In genomic region chr1:17190526-17190995, GRCh38 we compare ENCODE assay signal across 21 cellular contexts. TPM values are rescaled to one million over a fixed set of nuclear protein-coding genes. Genes with fewer than 3 reads are reported as not detected.
DNase-seq lines count a peak whose midpoint lies in the region; ATAC-seq, FAIRE-seq and TF ChIP-seq lines count a peak whose summit lies in the region.
"Had no signal": no experiment of that assay in that cellular context is flagged by ENCODE, and none has a peak within 500 bp of the region (broad histone marks: within the 10 kb centered on the region; RNA-seq: fewer than 3 reads in every experiment).

No MANE protein-coding gene starts in this region.

- ATAC-seq in foreskin keratinocyte = no peak
- ATAC-seq in HG03439 (IDR thresholded peaks at IDR 0.05; ENCODE audit: unreplicated experiment) = no peak
- no peak for ATAC-seq in HG03565 (IDR thresholded peaks at IDR 0.05; ENCODE audit: unreplicated experiment)
- ATAC-seq in pancreas = no peak
- ATAC-seq: activated naive CD8-positive, alpha-beta T cell treated with anti-CD3 and anti-CD28 coated beads, Interleukin-2, amount 50 U/mL, for 24 hours; effector memory CD8-positive, alpha-beta T cell had no signal

- H4K20me1 ChIP-seq in astrocyte (ENCODE audit: insufficient read depth, low read length) = no peaks in the 10 kb centered on the region

- H3K36me3 ChIP-seq in astrocyte (ENCODE audit: insufficient read depth, low read length) = no peaks in the 10 kb centered on the region
- H3K36me3 ChIP-seq in pancreas = no peaks in the 10 kb centered on the region
- H3K36me3 ChIP-seq: BE2C, cardiac muscle cell, right atrium auricular region, vagina had no signal

- peak overlapping the region; percentile 65 for H3K9ac ChIP-seq in astrocyte (ENCODE audit: low read length)

- H3K79me2 ChIP-seq in astrocyte (ENCODE audit: insufficient read depth, low read length) = no peaks in the 10 kb centered on the region

- H3K27ac ChIP-seq in astrocyte (ENCODE audit: low read depth, low read length) = peak overlapping the region; percentile 85
- H3K27ac ChIP-seq in foreskin keratinocyte = peak overlapping the region; percentile 89
- peak overlapping the region in 14 of 21 experiments; percentile 1 to 84 (median 66) for H3K27ac ChIP-seq in skin epidermis
- no peak overlapping the region for H3K27ac ChIP-seq in pancreas
- H3K27ac ChIP-seq: cardiac muscle cell, right atrium auricular region, vagina had no signal

- peak overlapping the region; percentile 66 for H3K4me2 ChIP-seq in astrocyte (ENCODE audit: low read length)

- H3K9me3 Mint-ChIP-seq in HFFc6 (peaks cover 15% of the 10 kb centered on the region), astrocyte (ENCODE audit: unreplicated experiment) (peaks cover 11% of the 10 kb centered on the region)

- no peaks in the 10 kb centered on the region for H3K27me3 ChIP-seq in astrocyte (ENCODE audit: insufficient read depth, low read length)
- H3K27me3 ChIP-seq in foreskin keratinocyte = no peaks in the 10 kb centered on the region
- no peaks in the 10 kb centered on the region for H3K27me3 ChIP-seq in pancreas
- H3K27me3 ChIP-seq: BE2C, cardiac muscle cell, right atrium auricular region, vagina had no signal

- peaks cover 79% of the 10 kb centered on the region for H3K4me1 Mint-ChIP-seq in HFFc6 (ENCODE audit: low read depth)
- peaks cover 29% of the 10 kb centered on the region for H3K4me1 Mint-ChIP-seq in astrocyte (ENCODE audit: low read depth, unreplicated experiment)

- H3K9me3 ChIP-seq in astrocyte (ENCODE audit: insufficient read depth, low read depth, low read length) (peaks cover 3% of the 10 kb centered on the region), pancreas (no peaks in the 10 kb centered on the region)
- H3K9me3 ChIP-seq: BE2C, vagina had no signal

- H3K4me3 Mint-ChIP-seq in HFFc6 = peak overlapping the region; percentile 80
- no peak overlapping the region for H3K4me3 Mint-ChIP-seq in astrocyte (ENCODE audit: unreplicated experiment)
- H3K4me3 Mint-ChIP-seq: activated naive CD8-positive, alpha-beta T cell treated with anti-CD3 and anti-CD28 coated beads, Interleukin-2, amount 50 U/mL, for 24 hours; effector memory CD8-positive, alpha-beta T cell had no signal

- FAIRE-seq in astrocyte (lab: Jason Lieb, UNC) (no peak), pancreas (lab: Jason Lieb, UNC) (no peak)
- FAIRE-seq: D721Med, G401.6 had no signal

- DNase-seq in HFFc6 (no peak), astrocyte (ENCODE audit: low read depth) (no peak), foreskin keratinocyte (no peak), pancreas (no peak)
- DNase-seq: activated naive CD8-positive, alpha-beta T cell treated with anti-CD3 and anti-CD28 coated beads, Interleukin-2, amount 50 U/mL, for 24 hours; BE2C; effector memory CD8-positive, alpha-beta T cell; hippocampal formation; midbrain; NCI-H1417 treated with DMSO at 0.1 percent for 48 hours; NCI-H526 treated with DMSO at 0.1 percent for 48 hours; stimulated activated CD4-positive, alpha-beta T cell treated with anti-CD3 and anti-CD28 coated beads, Interleukin-1b, Interleukin-23, amount 100 ng/mL, for 48 hours; T-helper 9 cell had no signal

- TF ChIP-seq CTCF in HFFc6 (IDR thresholded peaks at IDR 0.05) (no peak), astrocyte (IDR thresholded peaks at IDR 0.05; ENCODE audit: insufficient read depth, low read depth, low read length) (no peak), foreskin keratinocyte (conservative IDR thresholded peaks at IDR 0.05) (no peak), pancreas (IDR thresholded peaks at IDR 0.05) (no peak)

- peak overlapping the region; percentile 23 for H3K4me3 ChIP-seq in astrocyte (ENCODE audit: insufficient read depth, low read depth, low read length)
- H3K4me3 ChIP-seq in skin epidermis = no peak overlapping the region
- H3K4me3 ChIP-seq in pancreas = no peak overlapping the region
- H3K4me3 ChIP-seq: cardiac muscle cell, right atrium auricular region, vagina had no signal

- peak overlapping the region; percentile 55 for H2AFZ ChIP-seq in astrocyte (ENCODE audit: low read depth, low read length)

- WGBS in pancreas, 2 donors = 83 to 87% methylated on average over 5 of the region's 5 CpGs

- peaks cover 21% of the 10 kb centered on the region for H3K4me1 ChIP-seq in astrocyte (ENCODE audit: insufficient read depth, low read length)
- peaks cover 54% of the 10 kb centered on the region for H3K4me1 ChIP-seq in foreskin keratinocyte
- H3K4me1 ChIP-seq in pancreas = no peaks in the 10 kb centered on the region
- H3K4me1 ChIP-seq: BE2C, right atrium auricular region had no signal

- peaks cover 20% of the 10 kb centered on the region for H3K36me3 Mint-ChIP-seq in HFFc6 (ENCODE audit: low read depth)
- H3K36me3 Mint-ChIP-seq in astrocyte (ENCODE audit: low read depth, unreplicated experiment) = no peaks in the 10 kb centered on the region

- H3K27ac Mint-ChIP-seq in HFFc6 (peak overlapping the region; percentile 96), astrocyte (ENCODE audit: unreplicated experiment) (peak overlapping the region; percentile 95)
- H3K27ac Mint-ChIP-seq: activated naive CD8-positive, alpha-beta T cell treated with anti-CD3 and anti-CD28 coated beads, Interleukin-2, amount 50 U/mL, for 24 hours; effector memory CD8-positive, alpha-beta T cell had no signal

- intact Hi-C loops in pancreas (cut with DNase I) = no loop called here

- H3K27me3 Mint-ChIP-seq in HFFc6 (ENCODE audit: insufficient read depth) = peaks cover 1% of the 10 kb centered on the region; the same call in 1 of the 2 replicates
- peaks cover 17% of the 10 kb centered on the region for H3K27me3 Mint-ChIP-seq in astrocyte (ENCODE audit: low read depth, unreplicated experiment)

RNA-seq across cellular contexts. Expression of gene PADI1, which starts 14.4 kb away (rescaled TPM):
- total RNA-seq in HFFc6 (2021; fragmentation: NEBNext Ultra II Directional; extraction: Animal tissue kit (Norgen Biotek cat#: 25700)) = under 1 TPM in 5 of 6 experiments, not detected in 1; 0.11 to 0.95 (median 0.22) TPM
- total RNA-seq in astrocyte (not detected in 2 replicates), foreskin keratinocyte (0.42 and 0.75 TPM in 2 replicates), pancreas (not detected)
- polyA plus RNA-seq in foreskin keratinocyte (0.30 and 0.43 TPM in 2 replicates), pancreas (under 1 TPM in 1 of 2 donors, not detected in 1; 0.23 TPM)
- total RNA-seq: right atrium auricular region had no signal

RNA-seq across cellular contexts. Expression of gene PADI3, which starts 58.3 kb away (rescaled TPM):
- total RNA-seq in HFFc6 (2021; fragmentation: NEBNext Ultra II Directional; extraction: Animal tissue kit (Norgen Biotek cat#: 25700)) = under 1 TPM in 4 of 6 experiments, not detected in 2; 0.05 to 0.14 (median 0.07) TPM
- total RNA-seq in astrocyte = 0.09 TPM in 1 of 2 replicates, not detected in the other
- total RNA-seq in foreskin keratinocyte = 5.7 and 6.4 TPM in 2 replicates
- polyA plus RNA-seq in foreskin keratinocyte = 4.1 and 5.2 TPM in 2 replicates
- total RNA-seq in pancreas = not detected
- not detected for polyA plus RNA-seq in pancreas
- total RNA-seq: right atrium auricular region had no signal
- polyA plus RNA-seq: cardiac muscle cell had no signal

Comparison
In these comparisons a context has a peak if more than half of its experiments do, and no peak if none do; other contexts are left out.
1. H3K27ac ChIP-seq: peak in astrocyte (single experiment), foreskin keratinocyte (single experiment) and skin epidermis (14 of 21); none in pancreas (0 of 4).